In genomic region chr12:8773456-8773855, GRCh38 we compare ENCODE assay signal across 21 cellular contexts. TPM values are rescaled to one million over a fixed set of nuclear protein-coding genes. Genes with fewer than 3 reads are reported as not detected.
"Had no signal": no experiment of that assay in that cellular context is flagged by ENCODE, and none has a peak within 500 bp of the region (broad histone marks: within the 10 kb centered on the region; RNA-seq: fewer than 3 reads in every experiment).

No MANE protein-coding gene starts in this region.

- H3K4me3 ChIP-seq: esophagus squamous epithelium, lung, transverse colon, vagina had no signal

- H3K36me3 ChIP-seq: transverse colon had no signal

- DNase-seq: activated CD4-positive, alpha-beta T cell treated with anti-CD3 and anti-CD28 coated beads for 1 hour; activated CD4-positive, alpha-beta T cell treated with anti-CD3 and anti-CD28 coated beads, Interleukin-2, amount 50 U/mL, for 4 hours; activated naive CD4-positive, alpha-beta T cell treated with Interleukin-2 at 50 U/mL for 16 hours; activated T-cell treated with anti-CD3 and anti-CD28 coated beads for 4 hours; esophagus squamous epithelium; midbrain; stimulated activated CD4-positive, alpha-beta T cell treated with anti-CD3 and anti-CD28 coated beads, Interleukin-4, amount 100 ng/mL, for 1 hour; stimulated activated naive CD4-positive, alpha-beta T cell; T-helper 1 cell; transverse colon had no signal

- H3K4me1 ChIP-seq: esophagus squamous epithelium, transverse colon, vagina had no signal

- H3K27me3 ChIP-seq: esophagus squamous epithelium, transverse colon, vagina had no signal

- FAIRE-seq: astrocyte, colon had no signal

- H3K27ac ChIP-seq: esophagus squamous epithelium, transverse colon, vagina had no signal

- H3K9me3 ChIP-seq: esophagus squamous epithelium, transverse colon, vagina had no signal

RNA-seq across cellular contexts. Expression of gene A2ML1, which starts 49.0 kb away (rescaled TPM):
- total RNA-seq: astrocyte, fibroblast of villous mesenchyme, glomerular endothelial cell, myocyte, neural crest cell, osteocyte, skeletal muscle tissue, subcutaneous adipose tissue, transverse colon had no signal
